Comparison of ENCODE assay signal across 14 cellular contexts in the genomic region with DNA sequence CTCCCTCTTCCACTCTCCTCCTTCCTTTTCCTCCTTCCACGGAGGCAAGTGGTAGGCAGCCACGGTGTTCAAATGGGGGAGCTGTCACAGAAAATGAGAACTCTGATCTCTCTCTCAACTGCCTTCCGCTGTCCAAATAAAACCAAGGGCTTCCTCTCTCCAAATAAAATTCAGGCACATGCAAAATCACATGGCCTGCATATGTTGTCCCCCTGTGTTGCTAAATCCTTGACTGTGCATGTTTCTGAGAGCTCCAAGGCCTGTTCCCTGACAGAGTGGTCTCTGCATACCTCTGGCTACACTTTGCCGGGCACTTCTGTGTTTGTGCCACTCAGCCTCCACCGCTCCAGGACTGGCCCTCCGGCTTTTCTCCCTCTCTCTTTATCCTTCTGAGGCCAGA. TPM values are rescaled to one million over a fixed set of nuclear protein-coding genes. Genes with fewer than 3 reads are reported as not detected.
"Had no signal": no experiment of that assay in that cellular context is flagged by ENCODE, and none has a peak within 500 bp of the region (broad histone marks: within the 10 kb centered on the region; RNA-seq: fewer than 3 reads in every experiment).

No MANE protein-coding gene starts in this region.

RNA-seq across cellular contexts. Expression of a gene that starts 39.0 kb away (rescaled TPM):
- total RNA-seq: activated naive CD8-positive, alpha-beta T cell treated with anti-CD3 and anti-CD28 coated beads for 36 hours; activated T-helper 1 cell treated with anti-CD3 and anti-CD28 coated beads, Interleukin-12 subunit alpha, Interleukin-12 subunit beta, Interleukin-2, Interleukin-4 antibody, amounts not matched to agents 30 ng/mL and 10 ng/mL and 1 ng/mL, durations not matched to agents 14 hours and 24 hours and 36 hours; activated T-helper 17 cell treated with anti-CD3 and anti-CD28 coated beads, Interleukin-2, amount 50 U/mL, for 72 hours; activated T-helper 2 cell treated with anti-CD3 and anti-CD28 coated beads, Interferon-gamma antibody, Interleukin-2, Interleukin-4, amounts not matched to agents 10 μg/mL and 5 μg/mL and 100 μg/mL, durations not matched to agents 14 hours and 24 hours and 36 hours; astrocyte; bronchial epithelial cell; cardiac muscle cell; chondrocyte had no signal
- polyA plus RNA-seq: cardiac muscle cell had no signal

RNA-seq across cellular contexts. Expression of a gene that starts 42.4 kb away (rescaled TPM):
- total RNA-seq: activated naive CD4-positive, alpha-beta T cell treated with anti-CD3 and anti-CD28 coated beads for 36 hours; activated naive CD4-positive, alpha-beta T cell treated with anti-CD3 and anti-CD28 coated beads, Interleukin-2, amount 50 U/mL, for 72 hours; activated naive CD8-positive, alpha-beta T cell treated with anti-CD3 and anti-CD28 coated beads for 36 hours; activated naive CD8-positive, alpha-beta T cell treated with anti-CD3 and anti-CD28 coated beads, Interleukin-2, amount 10 ng/mL, durations not matched to agents 7 days and 5 days; activated T-cell treated with anti-CD3 and anti-CD28 coated beads, Interleukin-2, amount 50 U/mL, for 4 hours; activated T-helper 1 cell treated with anti-CD3 and anti-CD28 coated beads, Interleukin-12 subunit alpha, Interleukin-12 subunit beta, Interleukin-2, Interleukin-4 antibody, amounts not matched to agents 30 ng/mL and 10 ng/mL and 1 ng/mL, durations not matched to agents 14 hours and 24 hours and 36 hours; activated T-helper 17 cell treated with anti-CD3 and anti-CD28 coated beads, Interleukin-2, amount 50 U/mL, for 72 hours; activated T-helper 2 cell treated with anti-CD3 and anti-CD28 coated beads, Interferon-gamma antibody, Interleukin-2, Interleukin-4, amounts not matched to agents 10 μg/mL and 5 μg/mL and 100 μg/mL, durations not matched to agents 14 hours and 24 hours and 36 hours; ascending aorta; astrocyte; body of pancreas; bronchial epithelial cell; cardiac muscle cell; chondrocyte had no signal
- polyA plus RNA-seq: cardiac muscle cell had no signal
